In the genomic region with DNA sequence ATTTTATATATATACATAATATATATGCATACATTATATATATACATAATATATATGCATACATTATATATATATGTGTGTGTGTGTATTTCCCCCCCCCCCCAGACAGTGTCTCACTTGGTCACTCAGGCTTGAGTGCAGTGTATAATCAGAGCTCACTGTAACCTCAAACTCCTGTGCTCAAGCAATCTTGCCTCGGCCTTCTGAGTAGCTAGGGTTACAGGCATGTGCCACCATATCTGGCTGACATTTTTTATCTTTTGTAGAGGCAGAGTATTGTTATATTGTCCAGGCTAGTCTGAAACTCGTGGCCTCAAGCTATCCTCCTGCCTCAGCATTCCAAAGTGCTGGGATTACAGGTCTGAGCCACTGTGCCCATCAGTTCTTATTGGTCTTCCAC, we compare ENCODE assay signal across 15 cellular contexts. TPM values are rescaled to one million over a fixed set of nuclear protein-coding genes. Genes with fewer than 3 reads are reported as not detected.
DNase-seq lines count a peak whose midpoint lies in the region; ATAC-seq and TF ChIP-seq lines count a peak whose summit lies in the region.
"Had no signal": no experiment of that assay in that cellular context is flagged by ENCODE, and none has a peak within 500 bp of the region (broad histone marks: within the 10 kb centered on the region; RNA-seq: fewer than 3 reads in every experiment).

No MANE protein-coding gene starts in this region.

- peaks cover 4% of the 10 kb centered on the region; the same call in 1 of the 3 replicates for H3K36me3 Mint-ChIP-seq in GM23338 (ENCODE audit: low read depth)
- H3K36me3 Mint-ChIP-seq in WTC11, result peaks cover under 1% of the 10 kb centered on the region; the same call in 1 of the 2 replicates

- H3K9me3 Mint-ChIP-seq in GM23338 (no peaks in the 10 kb centered on the region), WTC11 (no peaks in the 10 kb centered on the region)
- H3K9me3 Mint-ChIP-seq: CD4-positive, alpha-beta T cell; HFFc6 had no signal

- H3K4me3 Mint-ChIP-seq in GM23338 (no peak overlapping the region), WTC11 (no peak overlapping the region)
- H3K4me3 Mint-ChIP-seq: CD4-positive, alpha-beta T cell; HFFc6 had no signal

- H3K9me2 ChIP-seq in GM23338 (ENCODE audit: insufficient read depth), result no peaks in the 10 kb centered on the region

- CTCF ChIA-PET in WTC11 (lab: Charles Lee), result no interaction called here

- H3K27me3 Mint-ChIP-seq in GM23338 (ENCODE audit: insufficient read depth, low read depth, poor library complexity) (no peaks in the 10 kb centered on the region), WTC11 (ENCODE audit: low read depth) (no peaks in the 10 kb centered on the region)
- H3K27me3 Mint-ChIP-seq: CD4-positive, alpha-beta T cell had no signal

- peaks cover 13% of the 10 kb centered on the region for H3K4me1 ChIP-seq in cardiac muscle cell (ENCODE audit: low read depth)
- peaks cover 7% of the 10 kb centered on the region; the same call in 1 of the 2 replicates for H3K4me1 ChIP-seq in GM23338 (ENCODE audit: insufficient read depth)

- H3K27ac Mint-ChIP-seq in GM23338, result 0 out of 2 replicates have a peak overlapping the region, but pooled peaks have one; percentile 0
- H3K27ac Mint-ChIP-seq in WTC11, result no peak overlapping the region
- H3K27ac Mint-ChIP-seq: CD4-positive, alpha-beta T cell; HFFc6 had no signal

- peaks cover 14% of the 10 kb centered on the region for H4K20me1 ChIP-seq in GM23338 (replicated peaks; ENCODE audit: insufficient read depth)

- no peak overlapping the region for H3K4me2 ChIP-seq in GM23338
- H3K4me2 ChIP-seq: A549 had no signal

- POLR2A ChIA-PET in WTC11 (lab: Charles Lee), result interaction anchor here (0.9 kb wide), 1 partner anchor 126 kb away, joined by 4 read pairs; no protein-coding TSS in a partner anchor

- H3K79me2 ChIP-seq in GM23338 (replicated peaks; ENCODE audit: insufficient read depth), result peaks cover 81% of the 10 kb centered on the region

- H2AFZ ChIP-seq in GM23338, result no peak overlapping the region
- H2AFZ ChIP-seq: GM23248 had no signal

- no peaks in the 10 kb centered on the region for H3K9me3 ChIP-seq in cardiac muscle cell (ENCODE audit: low read depth)
- H3K9me3 ChIP-seq: A549, Caco-2 had no signal

- H3K36me3 ChIP-seq in cardiac muscle cell (peaks cover 3% of the 10 kb centered on the region), GM23338 (ENCODE audit: insufficient read depth) (no peaks in the 10 kb centered on the region)

- H3K27ac ChIP-seq in cardiac muscle cell (peak overlapping the region; percentile 53), GM23338 (ENCODE audit: low read depth) (no peak overlapping the region)
- H3K27ac ChIP-seq: A549, C4-2B, GM23248 had no signal

- DNase-seq in cardiac muscle cell (ENCODE audit: low read depth in 1 of 2, low spot score in 1 of 2) (no peak), left cardiac atrium (no peak), GM23338 (ENCODE audit: low spot score) (no peak), WTC11 (ENCODE audit: low spot score) (no peak), 8988T (no peak)
- DNase-seq: AML-193; Caco-2; CD4-positive, alpha-beta T cell; GM23248; HCEC 1CT; HFFc6 had no signal

- H3K4me3 ChIP-seq in cardiac muscle cell, result no peak overlapping the region
- H3K4me3 ChIP-seq in GM23338, result no peak overlapping the region
- H3K4me3 ChIP-seq: A549, GM23248 had no signal

- TF ChIP-seq CTCF in cardiac muscle cell (IDR thresholded peaks at IDR 0.05; ENCODE audit: low read depth, low read length) (no peak), GM23338 (conservative IDR thresholded peaks at IDR 0.05; ENCODE audit: low read depth in 2 of 2) (no peak), WTC11 (IDR thresholded peaks at IDR 0.05) (no peak)

- ATAC-seq in left cardiac atrium (no peak), GM23338 (no peak), WTC11 (no peak), esophagus mucosa (no peak)
- ATAC-seq: A549 had no signal

- no peaks in the 10 kb centered on the region for H3F3A ChIP-seq in GM23338 (replicated peaks; ENCODE audit: low read depth)

- intact Hi-C loops in left cardiac atrium (cut with DNase I), result no loop called here

- H3K27me3 ChIP-seq in cardiac muscle cell, result no peaks in the 10 kb centered on the region
- no peaks in the 10 kb centered on the region for H3K27me3 ChIP-seq in GM23338 (ENCODE audit: insufficient read depth)

- H3K4me1 Mint-ChIP-seq in GM23338, result peaks cover 35% of the 10 kb centered on the region
- peaks cover 45% of the 10 kb centered on the region for H3K4me1 Mint-ChIP-seq in WTC11

TF ChIP-seq in GM23338, 12 proteins besides CTCF, POLR2A, EP300 and RAD21 (continues in another document):
- no peak for TF ChIP-seq ZNF114 (CRISPR knock-in tag; IDR thresholded peaks at IDR 0.05)
- no peak for TF ChIP-seq POLR2AphosphoS5 (IDR thresholded peaks at IDR 0.05; ENCODE audit: low read depth)
- no peak for TF ChIP-seq JUNB (IDR thresholded peaks at IDR 0.05; ENCODE audit: unreplicated experiment)

TF ChIP-seq in WTC11, 78 proteins besides CTCF, POLR2A, EP300 and RAD21:
- TF ChIP-seq HMGA2 (CRISPR knock-in tag; IDR thresholded peaks at IDR 0.05), result 0 out of 2 replicates have a peak, but pooled peaks have one; percentile 14
- no peak for TF ChIP-seq SP1 (CRISPR knock-in tag; conservative IDR thresholded peaks at IDR 0.05)

RNA-seq across cellular contexts. Expression of a gene that starts 9.1 kb away (rescaled TPM):
- total RNA-seq in cardiac muscle cell (119 and 174 TPM in 2 replicates), left cardiac atrium (10 to 100 TPM; 54.3 to 78.5 TPM), WTC11 (2021) (175 to 208 TPM (median 176 TPM) in 3 replicates), esophagus mucosa (41.9 TPM)
- polyA plus RNA-seq in cardiac muscle cell (86.3 and 96.0 TPM in 2 replicates), GM23338 (2016; fragmentation: Nextera tagmentation; extraction: Ambion mirVana) (194 and 212 TPM in 2 replicates)
- 308 and 321 TPM in 2 replicates for total RNA-seq in GM23338 (2014; rRNA removed; shearing (Covaris generic))

RNA-seq across cellular contexts. Expression of a gene that starts 16.8 kb away (rescaled TPM):
- total RNA-seq in cardiac muscle cell (29.3 and 46.2 TPM in 2 replicates), left cardiac atrium (100 to 1,000 TPM in 1 of 2 donors, 10 to 100 TPM in 1; 78.6 to 105 TPM), WTC11 (2021) (23.4 to 26.5 TPM (median 26.0 TPM) in 3 replicates), esophagus mucosa (11.3 TPM)
- polyA plus RNA-seq in cardiac muscle cell (40.2 and 63.6 TPM in 2 replicates), GM23338 (2016; fragmentation: Nextera tagmentation; extraction: Ambion mirVana) (8.2 and 12.4 TPM in 2 replicates)
- total RNA-seq in GM23338 (2014; rRNA removed; shearing (Covaris generic)), result 12.9 and 14.1 TPM in 2 replicates

RNA-seq across cellular contexts. Expression of a gene that starts 57.8 kb away (rescaled TPM):
- total RNA-seq in cardiac muscle cell (0.28 and 0.30 TPM in 2 replicates), left cardiac atrium (1 to 10 TPM; 1.9 to 3.1 TPM), WTC11 (2021) (0.83 to 1.6 TPM (median 1.1 TPM) in 3 replicates), esophagus mucosa (1.8 TPM)
- polyA plus RNA-seq in cardiac muscle cell (0.06 TPM in 1 of 2 replicates, not detected in the other), GM23338 (2016; fragmentation: Nextera tagmentation; extraction: Ambion mirVana) (1.2 and 2.6 TPM in 2 replicates)
- 1.5 and 2.7 TPM in 2 replicates for total RNA-seq in GM23338 (2014; rRNA removed; shearing (Covaris generic))
- total RNA-seq: CD4-positive, alpha-beta T cell; HT1080 had no signal
